In the genomic region with DNA sequence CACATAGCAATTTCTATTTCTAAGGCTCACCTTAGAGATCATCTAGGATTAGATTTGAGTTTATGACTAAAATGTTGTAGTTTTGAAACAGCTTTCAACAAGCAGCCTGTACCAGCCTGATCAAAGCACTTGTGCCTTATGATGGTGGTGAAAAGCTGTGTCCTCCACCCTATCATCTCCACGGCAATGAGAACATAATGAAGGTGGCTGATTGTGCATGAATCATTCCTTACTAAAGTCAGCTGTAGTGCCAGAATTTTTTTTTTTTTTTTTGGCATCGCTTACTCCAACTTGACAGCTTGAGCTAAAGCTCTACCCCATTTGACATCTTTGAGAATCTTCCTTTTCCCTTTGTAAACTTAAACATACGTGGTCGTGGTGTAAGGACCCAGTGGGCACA, we compare ENCODE assay signal across 21 cellular contexts.
DNase-seq lines count a peak whose midpoint lies in the region; ATAC-seq lines count a peak whose summit lies in the region.
"Had no signal": no experiment of that assay in that cellular context is flagged by ENCODE, and none has a peak within 500 bp of the region (broad histone marks: within the 10 kb centered on the region; RNA-seq: fewer than 3 reads in every experiment).

No MANE protein-coding gene starts in this region.

- no peaks in the 10 kb centered on the region for H3K27me3 Mint-ChIP-seq in activated T-helper 2 cell treated with anti-CD3 and anti-CD28 coated beads, Interferon-gamma antibody, Interleukin-2, Interleukin-4, amounts not matched to agents 10 μg/mL and 5 μg/mL and 100 μg/mL, durations not matched to agents 14 hours and 24 hours and 36 hours (ENCODE audit: low read depth)
- H3K27me3 Mint-ChIP-seq: IgD-negative memory B cell had no signal

- DNase-seq in NCI-H2171 treated with DMSO at 0.1 percent for 48 hours (lab: John Stamatoyannopoulos, UW) (peak; percentile 17), NCI-H2171 (lab: John Stamatoyannopoulos, UW) (no peak), HT1080 (ENCODE audit: low read depth) (peak; percentile 51), NCI-H1694 treated with DMSO at 0.1 percent for 48 hours (lab: John Stamatoyannopoulos, UW) (peak; percentile 6)
- DNase-seq in activated T-helper 2 cell treated with anti-CD3 and anti-CD28 coated beads, Interferon-gamma antibody, Interleukin-2, Interleukin-4, amounts not matched to agents 10 μg/mL and 5 μg/mL and 100 μg/mL, durations not matched to agents 14 hours and 24 hours and 36 hours (ENCODE audit: low spot score): no peak
- DNase-seq: BE2C; Calu3; CD8-positive, alpha-beta memory T cell; DMS79 treated with DMSO at 0.1 percent for 48 hours; GF-D8; MM.1S; NCI-H1417 treated with DMSO at 0.1 percent for 48 hours; NCI-H2029; NCI-H345; NCI-H526; T-helper 2 cell had no signal

- H3K4me3 Mint-ChIP-seq in activated T-helper 2 cell treated with anti-CD3 and anti-CD28 coated beads, Interferon-gamma antibody, Interleukin-2, Interleukin-4, amounts not matched to agents 10 μg/mL and 5 μg/mL and 100 μg/mL, durations not matched to agents 14 hours and 24 hours and 36 hours (ENCODE audit: low read depth): no peak overlapping the region
- H3K4me3 Mint-ChIP-seq: CD14-positive monocyte; CD8-positive, alpha-beta memory T cell; IgD-negative memory B cell had no signal

- intact Hi-C loops in activated T-helper 2 cell treated with anti-CD3 and anti-CD28 coated beads, Interferon-gamma antibody, Interleukin-2, Interleukin-4, amounts not matched to agents 10 μg/mL and 5 μg/mL and 100 μg/mL, durations not matched to agents 14 hours and 24 hours and 36 hours (cut with micrococcal nuclease): no loop called here

- no peaks in the 10 kb centered on the region for H3K36me3 Mint-ChIP-seq in activated T-helper 2 cell treated with anti-CD3 and anti-CD28 coated beads, Interferon-gamma antibody, Interleukin-2, Interleukin-4, amounts not matched to agents 10 μg/mL and 5 μg/mL and 100 μg/mL, durations not matched to agents 14 hours and 24 hours and 36 hours (ENCODE audit: low read depth)
- H3K36me3 Mint-ChIP-seq: CD14-positive monocyte; CD8-positive, alpha-beta memory T cell; IgD-negative memory B cell had no signal

- H3K9me3 Mint-ChIP-seq in activated T-helper 2 cell treated with anti-CD3 and anti-CD28 coated beads, Interferon-gamma antibody, Interleukin-2, Interleukin-4, amounts not matched to agents 10 μg/mL and 5 μg/mL and 100 μg/mL, durations not matched to agents 14 hours and 24 hours and 36 hours: peaks cover 5% of the 10 kb centered on the region

- no peaks in the 10 kb centered on the region for H3K4me1 Mint-ChIP-seq in activated T-helper 2 cell treated with anti-CD3 and anti-CD28 coated beads, Interferon-gamma antibody, Interleukin-2, Interleukin-4, amounts not matched to agents 10 μg/mL and 5 μg/mL and 100 μg/mL, durations not matched to agents 14 hours and 24 hours and 36 hours (ENCODE audit: low read depth)
- H3K4me1 Mint-ChIP-seq: CD14-positive monocyte; CD8-positive, alpha-beta memory T cell; IgD-negative memory B cell had no signal

- H3K27ac Mint-ChIP-seq in activated T-helper 2 cell treated with anti-CD3 and anti-CD28 coated beads, Interferon-gamma antibody, Interleukin-2, Interleukin-4, amounts not matched to agents 10 μg/mL and 5 μg/mL and 100 μg/mL, durations not matched to agents 14 hours and 24 hours and 36 hours: no peak overlapping the region
- H3K27ac Mint-ChIP-seq: CD14-positive monocyte; CD8-positive, alpha-beta memory T cell; IgD-negative memory B cell had no signal

- ATAC-seq in GM21381 (IDR thresholded peaks at IDR 0.05; ENCODE audit: unreplicated experiment) (no peak), GM18520 (IDR thresholded peaks at IDR 0.05; ENCODE audit: unreplicated experiment) (no peak)
- ATAC-seq: SK-N-SH treated with all-trans-retinoic acid at 6 μM for 48 hours had no signal

Comparison
In these comparisons a context has a peak if more than half of its experiments do, and no peak if none do; other contexts are left out.
1. DNase-seq: peak in NCI-H2171 treated with DMSO at 0.1 percent for 48 hours (single experiment), HT1080 (single experiment) and NCI-H1694 treated with DMSO at 0.1 percent for 48 hours (single experiment); none in NCI-H2171 (single experiment) and activated T-helper 2 cell treated with anti-CD3 and anti-CD28 coated beads, Interferon-gamma antibody, Interleukin-2, Interleukin-4, amounts not matched to agents 10 μg/mL and 5 μg/mL and 100 μg/mL, durations not matched to agents 14 hours and 24 hours and 36 hours (single experiment).